Comparison of ENCODE assay signal across 20 cellular contexts in genomic region chr6:164337925-164338381, GRCh38.
DNase-seq lines count a peak whose midpoint lies in the region; ATAC-seq, FAIRE-seq and TF ChIP-seq lines count a peak whose summit lies in the region.
"Had no signal": no experiment of that assay in that cellular context is flagged by ENCODE, and none has a peak within 500 bp of the region (broad histone marks: within the 10 kb centered on the region; RNA-seq: fewer than 3 reads in every experiment).

No MANE protein-coding gene starts in this region.

- peaks cover 0 to 5% of the 10 kb centered on the region in 2 experiments; a peak in 1 of 5 replicates for H3K4me1 ChIP-seq in K562 (replicated peaks in 1 of 2; ENCODE audit: control insufficient read depth in 2 of 2, insufficient read depth in 2 of 2, low read length in 2 of 2)
- peaks cover 0 to 2% of the 10 kb centered on the region in 2 donors for H3K4me1 ChIP-seq in neuronal stem cell (ENCODE audit: control insufficient read depth in 2 of 2, insufficient read depth in 1 of 2, low read depth in 1 of 2, low read length in 2 of 2)
- no peaks in the 10 kb centered on the region for H3K4me1 ChIP-seq in PC-3 (ENCODE audit: insufficient read depth, low read length)
- H3K4me1 ChIP-seq in colonic mucosa = no peaks in the 10 kb centered on the region
- H3K4me1 ChIP-seq: HAP-1 had no signal

- H4K20me1 ChIP-seq in K562 (replicated peaks; ENCODE audit: control insufficient read depth, insufficient read depth, low read length) = no peaks in the 10 kb centered on the region
- H4K20me1 ChIP-seq in PC-3 (ENCODE audit: low read length) = no peaks in the 10 kb centered on the region

- H3K27ac ChIP-seq in K562 (ENCODE audit: extremely low read depth, low read depth, low read length) (peak overlapping the region; percentile 79), neuronal stem cell (replicated peaks; ENCODE audit: low read length) (no peak overlapping the region), PC-3 (ENCODE audit: low read length) (no peak overlapping the region), colonic mucosa (no peak overlapping the region)

- no peaks in the 10 kb centered on the region for H3K79me1 ChIP-seq in neuronal stem cell (ENCODE audit: low read depth, low read length)

- DNase-seq in K562 (ENCODE audit: extremely low read depth in 1 of 4, low spot score in 3 of 4) (peak in 3 of 4 experiments; percentile 15 to 83 (median 30)), foreskin melanocyte (peak; percentile 8), neuronal stem cell (ENCODE audit: low spot score) (no peak), PC-3 (no peak), colonic mucosa (no peak)
- DNase-seq: C1 segment of cervical spinal cord; Calu3; CD4-positive, alpha-beta memory T cell; COR-L47; DMS53; DMS79 treated with DMSO at 0.1 percent for 48 hours; HFFc6 had no signal

- no peak overlapping the region for H3K14ac ChIP-seq in neuronal stem cell (ENCODE audit: low read length)

- H2BK120ac ChIP-seq in neuronal stem cell (ENCODE audit: low read depth, low read length) = no peak overlapping the region

- in situ Hi-C loops in K562 (cut with MboI) = no loop called here

- H3K23ac ChIP-seq in neuronal stem cell (ENCODE audit: low read depth, low read length, poor library complexity) = no peak overlapping the region

- H3K9me3 ChIP-seq in K562 (replicated peaks; ENCODE audit: control insufficient read depth, insufficient read depth, low read depth, low read length) (no peaks in the 10 kb centered on the region), neuronal stem cell (replicated peaks in 1 of 2; ENCODE audit: control insufficient read depth in 2 of 2, insufficient read depth in 1 of 2, low read depth in 1 of 2, low read length in 2 of 2) (peaks cover 0 to 16% of the 10 kb centered on the region in 2 donors), PC-3 (ENCODE audit: low read length) (no peaks in the 10 kb centered on the region), colonic mucosa (no peaks in the 10 kb centered on the region)

- peak; percentile 70 for FAIRE-seq in K562 (lab: Jason Lieb, UNC)
- FAIRE-seq: G401.6, GM12892, GM19239, H54 had no signal

- H3K4me2 ChIP-seq in K562 (ENCODE audit: insufficient read depth, low read length) (peak overlapping the region; percentile 79; the same call in 1 of the 2 replicates), neuronal stem cell (ENCODE audit: insufficient read depth, low read length, poor library complexity, severe bottlenecking) (no peak overlapping the region), PC-3 (ENCODE audit: low read length) (no peak overlapping the region)
- H3K4me2 ChIP-seq: GM23338 had no signal

- no peak overlapping the region for H2BK5ac ChIP-seq in neuronal stem cell (ENCODE audit: low read length)

- CTCF ChIA-PET in K562 (lab: Yijun Ruan, JAX; ENCODE audit: low intra/inter-chr PET ratio) (no interaction called here), PC-3 (lab: Charles Lee) (no interaction called here)

- 4% methylated on average over 4 of the region's 4 CpGs for WGBS in K562 (ENCODE audit: insufficient coverage, low coverage, missing lambda C conversion rate)
- WGBS in neuronal stem cell (ENCODE audit: extremely low coverage in 2 of 2, insufficient read length in 2 of 2, insufficient replicate concordance in 1 of 2), 2 donors = no CpG with 5 or more reads among the region's 4 CpGs

- no peak for TF ChIP-seq RAD21 in K562 (CRISPR knock-in tag; conservative IDR thresholded peaks at IDR 0.05 in 1 of 2, IDR thresholded peaks at IDR 0.05 in 1 of 2)

- POLR2A ChIA-PET in K562 (lab: Yijun Ruan, JAX) (interaction anchor here (1.2 kb wide), 1 partner anchor 9 kb away, joined by 3 read pairs; no protein-coding TSS in a partner anchor), PC-3 (lab: Charles Lee; ENCODE audit: unreplicated experiment) (no interaction called here)

- no peak overlapping the region for H2BK15ac ChIP-seq in neuronal stem cell (ENCODE audit: low read length)

- peak; percentile 48; the same call in 1 of the 2 replicates for TF ChIP-seq POLR2A in K562 (conservative IDR thresholded peaks at IDR 0.05)

- H3K79me2 ChIP-seq in K562 (ENCODE audit: control insufficient read depth, insufficient read depth, low read length) (peaks cover 52% of the 10 kb centered on the region), PC-3 (ENCODE audit: low read length) (no peaks in the 10 kb centered on the region)

- H2AK5ac ChIP-seq in neuronal stem cell (ENCODE audit: low read depth, low read length) = no peak overlapping the region

- no peak overlapping the region for H4K8ac ChIP-seq in neuronal stem cell (ENCODE audit: low read depth, low read length)

- H2BK12ac ChIP-seq in neuronal stem cell (ENCODE audit: low read length) = no peak overlapping the region

- peak overlapping the region; percentile 18; the same call in 1 of the 2 replicates for H2AFZ ChIP-seq in K562 (ENCODE audit: low read depth, low read length)
- H2AFZ ChIP-seq in neuronal stem cell (ENCODE audit: low read length) = peak overlapping the region; percentile 68
- no peak overlapping the region for H2AFZ ChIP-seq in PC-3 (ENCODE audit: low read length)

- H3K4me3 ChIP-seq in K562 (peak overlapping the region; percentile 50), neuronal stem cell (ENCODE audit: low read length in 2 of 2) (no peak overlapping the region), PC-3 (ENCODE audit: low read length) (no peak overlapping the region), colonic mucosa (no peak overlapping the region)
- H3K4me3 ChIP-seq: GM23338, HAP-1 had no signal

- no peaks in the 10 kb centered on the region for H3K9me1 ChIP-seq in K562 (ENCODE audit: control insufficient read depth, insufficient read depth, low read length)

- no peak overlapping the region for H3K18ac ChIP-seq in neuronal stem cell (ENCODE audit: low read length)

- no peak overlapping the region for H3K4ac ChIP-seq in neuronal stem cell (ENCODE audit: low read length)

- BruUV-seq in K562 (replicated peaks; lab: Mats Ljungman, UMichigan) (no TSS peak), PC-3 (replicated peaks; lab: Mats Ljungman, UMichigan) (no TSS peak)

- peak; percentile 63 for ATAC-seq in K562
- ATAC-seq in PC-3 = no peak
- ATAC-seq in GM18498 (IDR thresholded peaks at IDR 0.05; ENCODE audit: unreplicated experiment) = no peak
- ATAC-seq in HG02885 (IDR thresholded peaks at IDR 0.05; ENCODE audit: poor library complexity, unreplicated experiment) = no peak
- ATAC-seq: GM23338 had no signal

- H3K36me3 ChIP-seq in K562 (ENCODE audit: control insufficient read depth, insufficient read depth, low read length) (no peaks in the 10 kb centered on the region), neuronal stem cell (replicated peaks in 1 of 2; ENCODE audit: control insufficient read depth in 2 of 2, insufficient read depth in 2 of 2, low read length in 2 of 2) (no peaks in the 10 kb centered on the region), PC-3 (ENCODE audit: low read depth, low read length) (no peaks in the 10 kb centered on the region), colonic mucosa (no peaks in the 10 kb centered on the region)
- H3K36me3 ChIP-seq: HAP-1 had no signal

- H3K9ac ChIP-seq in K562 (ENCODE audit: insufficient read depth in 1 of 2, low read depth in 2 of 2, low read length in 2 of 2) = peak overlapping the region; percentile 79 to 95; a peak in 3 of 4 replicates
- H3K9ac ChIP-seq in neuronal stem cell (ENCODE audit: low read depth, low read length, poor library complexity) = no peak overlapping the region
- no peak overlapping the region for H3K9ac ChIP-seq in PC-3 (ENCODE audit: low read length)
- H3K9ac ChIP-seq in colonic mucosa (ENCODE audit: low read depth in 2 of 2, low read length in 2 of 2) = no peak overlapping the region

- H3K27me3 ChIP-seq in K562 (ENCODE audit: control insufficient read depth in 2 of 2, insufficient read depth in 2 of 2, low read length in 2 of 2) = no peaks in the 10 kb centered on the region
- no peaks in the 10 kb centered on the region for H3K27me3 ChIP-seq in neuronal stem cell (ENCODE audit: control insufficient read depth in 3 of 3, insufficient read depth in 3 of 3, low read depth in 1 of 3, low read length in 3 of 3)
- H3K27me3 ChIP-seq in PC-3 (ENCODE audit: low read length) = no peaks in the 10 kb centered on the region
- no peaks in the 10 kb centered on the region for H3K27me3 ChIP-seq in colonic mucosa

- no peak for TF ChIP-seq CTCF in K562 (IDR thresholded peaks at IDR 0.05 in 2 of 3, conservative IDR thresholded peaks at IDR 0.05 in 1 of 3; ENCODE audit: insufficient read depth in 2 of 3, low read depth in 1 of 3, low read length in 3 of 3)
- no peak for TF ChIP-seq CTCF in PC-3 (conservative IDR thresholded peaks at IDR 0.05; ENCODE audit: low read depth, low read length)
- no peak for TF ChIP-seq CTCF in colonic mucosa (IDR thresholded peaks at IDR 0.05)

- H3F3A ChIP-seq in PC-3 (ENCODE audit: low read length, unreplicated experiment) = no peaks in the 10 kb centered on the region

- intact Hi-C loops in K562 (cut with micrococcal nuclease) = loop anchor here (10.0 kb wide), 1 partner anchor 67 kb away; no protein-coding TSS in a partner anchor
- intact Hi-C loops in PC-3 (cut with micrococcal nuclease) = no loop called here
- intact Hi-C loops in colonic mucosa (cut with DNase I) = no loop called here

- no peak overlapping the region for H4K91ac ChIP-seq in neuronal stem cell (ENCODE audit: low read depth, low read length, poor library complexity)

- no peak for TF ChIP-seq EP300 in K562 (IDR thresholded peaks at IDR 0.05; ENCODE audit: low read length)

- H3K9me2 ChIP-seq in PC-3 (replicated peaks; ENCODE audit: low read length) = no peaks in the 10 kb centered on the region

Comparison
In these comparisons a context has a peak if more than half of its experiments do, and no peak if none do; other contexts are left out.
1. DNase-seq: peak in K562 (3 of 4) and foreskin melanocyte (single experiment); none in neuronal stem cell (single experiment), PC-3 (single experiment) and colonic mucosa (single experiment).
2. H3K9ac ChIP-seq: peak in K562 (2 of 2); none in neuronal stem cell (single experiment), PC-3 (single experiment) and colonic mucosa (0 of 2).